8 cellular contexts compared by ENCODE assay signal in the genomic region with DNA sequence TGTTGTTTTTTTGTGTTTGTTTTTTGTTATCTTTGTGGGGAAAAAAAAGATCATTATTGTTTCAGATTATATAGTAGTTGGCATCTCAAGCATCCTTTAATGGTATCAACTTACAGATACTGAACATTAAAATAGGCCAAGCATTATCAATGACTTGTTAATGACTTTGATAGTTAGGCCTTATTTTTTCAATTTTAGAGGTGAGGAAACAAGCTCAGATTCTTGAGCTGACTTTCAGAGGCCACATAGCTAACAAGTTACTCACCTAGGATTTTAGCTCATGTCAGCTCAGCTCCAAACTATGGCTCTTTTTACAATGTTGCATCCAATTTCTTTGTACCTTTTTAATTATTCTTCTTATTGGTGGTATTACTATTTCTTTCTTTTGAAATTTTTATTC. TPM values are rescaled to one million over a fixed set of nuclear protein-coding genes. Genes with fewer than 3 reads are reported as not detected.
DNase-seq lines count a peak whose midpoint lies in the region; ATAC-seq, FAIRE-seq and TF ChIP-seq lines count a peak whose summit lies in the region.

No MANE protein-coding gene starts in this region.

- peaks cover 8% of the 10 kb centered on the region; the same call in 1 of the 2 replicates for H3F3A ChIP-seq in Loucy (ENCODE audit: low read depth)

- H4K20me1 ChIP-seq in Loucy (ENCODE audit: insufficient read depth, low read length, poor library complexity, severe bottlenecking) (no peaks in the 10 kb centered on the region), mammary epithelial cell (ENCODE audit: insufficient read depth, low read length) (no peaks in the 10 kb centered on the region), H9 (ENCODE audit: control insufficient read depth, insufficient read depth, insufficient read length) (no peaks in the 10 kb centered on the region)

- no peak overlapping the region for H2BK15ac ChIP-seq in H9 (ENCODE audit: low read depth, low read length)

- H3K4me3 Mint-ChIP-seq in Calu3 (ENCODE audit: low read depth, unreplicated experiment) (peak overlapping the region; percentile 26), H9 (no peak overlapping the region)
- H3K4me3 Mint-ChIP-seq in naive thymus-derived CD4-positive, alpha-beta T cell = peak overlapping the region; percentile 95 to 100 (median 98)

- H3K9me3 ChIP-seq in Loucy (ENCODE audit: insufficient read depth, low read depth, low read length) (no peaks in the 10 kb centered on the region), mammary epithelial cell (replicated peaks; ENCODE audit: insufficient read depth, low read length) (no peaks in the 10 kb centered on the region), H9 (ENCODE audit: control insufficient read depth, low read depth, low read length) (no peaks in the 10 kb centered on the region)
- no peaks in the 10 kb centered on the region for H3K9me3 ChIP-seq in naive thymus-derived CD4-positive, alpha-beta T cell (ENCODE audit: control insufficient read depth in 2 of 3, low read length in 3 of 3)

- H3K27ac Mint-ChIP-seq in Calu3 (ENCODE audit: unreplicated experiment) (no peak overlapping the region), H9 (peak overlapping the region in 1 of 3 experiments; percentile 83; a peak in 1 of 7 replicates)
- peak overlapping the region; percentile 90 to 99 (median 98) for H3K27ac Mint-ChIP-seq in naive thymus-derived CD4-positive, alpha-beta T cell

- H3K4ac ChIP-seq in H9 (ENCODE audit: low read depth, low read length) = no peak overlapping the region

- peaks cover 5% of the 10 kb centered on the region for H3K23me2 ChIP-seq in H9 (ENCODE audit: insufficient read length, low read depth, low read length, poor library complexity, severe bottlenecking)

- CTCF ChIA-PET in Calu3 (lab: Charles Lee) (interaction anchor here (1.2 kb wide), 1 partner anchor 311 kb away, joined by 3 read pairs; no protein-coding TSS in a partner anchor), mammary epithelial cell (lab: Charles Lee; ENCODE audit: low non-redundant PET) (interaction anchor here (0.8 kb wide), 1 partner anchor 35 kb away, joined by 5 read pairs; no protein-coding TSS in a partner anchor)
- CTCF ChIA-PET in naive thymus-derived CD4-positive, alpha-beta T cell (lab: Charles Lee) = interaction anchor here (0.8 to 5.2 kb wide), 10 partner anchors 11 to 145 kb away, joined by 3 to 48 read pairs (median 4); no protein-coding TSS in a partner anchor

- H2AK5ac ChIP-seq in H9 (ENCODE audit: insufficient read length, low read length) = no peak overlapping the region

- no peak overlapping the region for H3K56ac ChIP-seq in H9 (ENCODE audit: insufficient read length, low read depth, low read length)

- H3K4me1 ChIP-seq in Loucy (ENCODE audit: insufficient read depth, low read length, poor library complexity, severe bottlenecking) (peaks cover 44% of the 10 kb centered on the region), mammary epithelial cell (ENCODE audit: insufficient read depth, low read length) (peaks cover 36% of the 10 kb centered on the region), H9 (ENCODE audit: insufficient read depth, low read length) (no peaks in the 10 kb centered on the region)
- peaks cover 23 to 24% of the 10 kb centered on the region in 2 donors for H3K4me1 ChIP-seq in naive thymus-derived CD4-positive, alpha-beta T cell (ENCODE audit: control insufficient read depth in 2 of 2, insufficient read depth in 2 of 2, low read length in 2 of 2)

- H3K27me3 ChIP-seq in Loucy (ENCODE audit: insufficient read depth, low read length, poor library complexity, severe bottlenecking) (no peaks in the 10 kb centered on the region), mammary epithelial cell (ENCODE audit: insufficient read depth, low read length) (no peaks in the 10 kb centered on the region), H9 (ENCODE audit: insufficient read depth, low read length) (no peaks in the 10 kb centered on the region)
- no peaks in the 10 kb centered on the region for H3K27me3 ChIP-seq in naive thymus-derived CD4-positive, alpha-beta T cell (ENCODE audit: control insufficient read depth in 2 of 2, insufficient read depth in 2 of 2, low read length in 2 of 2)

- no peak overlapping the region for H3K18ac ChIP-seq in H9 (ENCODE audit: insufficient read length, low read depth, low read length)

- TF ChIP-seq CTCF in Calu3 (IDR thresholded peaks at IDR 0.05; ENCODE audit: unreplicated experiment) (no peak), Loucy (conservative IDR thresholded peaks at IDR 0.05; ENCODE audit: low read length) (no peak), mammary epithelial cell (conservative IDR thresholded peaks at IDR 0.05 in 1 of 2, IDR thresholded peaks at IDR 0.05 in 1 of 2; ENCODE audit: extremely low read depth in 1 of 2, insufficient read depth in 1 of 2, low read depth in 1 of 2, low read length in 2 of 2) (no peak), H9 (conservative IDR thresholded peaks at IDR 0.05) (no peak)

- peak overlapping the region; percentile 47; the same call in 1 of the 2 replicates for H2AFZ ChIP-seq in Loucy (ENCODE audit: low read length)
- peak overlapping the region; percentile 67 for H2AFZ ChIP-seq in mammary epithelial cell (ENCODE audit: low read depth, low read length)
- no peak overlapping the region for H2AFZ ChIP-seq in H9 (ENCODE audit: low read length)

- H3K9ac ChIP-seq in Loucy (ENCODE audit: low read depth, low read length, poor library complexity, severe bottlenecking) (peak overlapping the region; percentile 95), mammary epithelial cell (ENCODE audit: insufficient read depth, low read length) (peak overlapping the region; percentile 49), H9 (ENCODE audit: extremely low read depth, insufficient read length, low read length) (no peak overlapping the region)

- no peaks in the 10 kb centered on the region for H3K36me3 ChIP-seq in Loucy (ENCODE audit: insufficient read depth, low read length)
- H3K36me3 ChIP-seq in mammary epithelial cell (ENCODE audit: insufficient read depth, low read length) = no peaks in the 10 kb centered on the region
- no peaks in the 10 kb centered on the region for H3K36me3 ChIP-seq in naive thymus-derived CD4-positive, alpha-beta T cell (ENCODE audit: control insufficient read depth in 2 of 3, insufficient read depth in 3 of 3, low read length in 3 of 3)

- POLR2A ChIA-PET in naive thymus-derived CD4-positive, alpha-beta T cell (lab: Charles Lee) = interaction anchor here (0.6 to 7.7 kb wide), 16 partner anchors 10 to 1638 kb away, joined by 3 to 61 read pairs (median 6); partner anchors contain the start of genes COPS4 and COQ2

- H3K9me3 Mint-ChIP-seq in Calu3 (ENCODE audit: low read depth, unreplicated experiment) = no peaks in the 10 kb centered on the region
- H3K9me3 Mint-ChIP-seq in naive thymus-derived CD4-positive, alpha-beta T cell = peaks cover 0 to 2% (median 0%) of the 10 kb centered on the region in 11 donors
- no peaks in the 10 kb centered on the region; a peak in 1 of 5 replicates for H3K9me3 Mint-ChIP-seq in H9

- DNase-seq in Calu3 = no peak
- DNase-seq in mammary epithelial cell = peak; percentile 54
- no peak for DNase-seq in naive thymus-derived CD4-positive, alpha-beta T cell
- no peak for DNase-seq in NK-92 treated with Interleukin-12 subunit alpha and Interleukin-12 subunit beta, amount 100 ng/mL, for 24 hours (lab: John Stamatoyannopoulos, UW)
- no peak for DNase-seq in GM19239 (ENCODE audit: insufficient read length, low spot score)
- DNase-seq in H9 = no peak

- H2BK5ac ChIP-seq in H9 (ENCODE audit: insufficient read length, low read length) = no peak overlapping the region

- dilution Hi-C loops in mammary epithelial cell (cut with HindIII; ENCODE audit: low sequenced_read_pairs) = loop anchor here (5.0 kb wide), 1 partner anchor 97 kb away; no protein-coding TSS in a partner anchor

- intact Hi-C loops in Calu3 (cut with micrococcal nuclease; ENCODE audit: unreplicated experiment) (loop anchor here (5.0 kb wide), 1 partner anchor 142 kb away; no protein-coding TSS in a partner anchor), mammary epithelial cell (cut with micrococcal nuclease) (loop anchor here (5.0 kb wide), 1 partner anchor 62 kb away; no protein-coding TSS in a partner anchor)
- intact Hi-C loops in naive thymus-derived CD4-positive, alpha-beta T cell (cut with micrococcal nuclease) = loop anchor here (1.0 to 10.0 kb wide), 16 partner anchors 11 to 1643 kb away; partner anchors contain the start of genes HELQ (in 2 of the 2), MRPS18C (in 2 of the 2), COPS4 (in 1 of the 2) and RASGEF1B (in 1 of the 2)

- ATAC-seq in naive thymus-derived CD4-positive, alpha-beta T cell = no peak
- ATAC-seq in HG03280 (IDR thresholded peaks at IDR 0.05; ENCODE audit: unreplicated experiment) = no peak

- H4K8ac ChIP-seq in H9 (replicated peaks; ENCODE audit: insufficient read length, low read depth, low read length) = no peak overlapping the region

- no peak overlapping the region for H2BK120ac ChIP-seq in H9 (ENCODE audit: low read depth, low read length, poor library complexity, severe bottlenecking)

- peaks cover 21% of the 10 kb centered on the region for H3K4me1 Mint-ChIP-seq in Calu3 (ENCODE audit: low read depth, unreplicated experiment)
- peaks cover 37 to 57% (median 44%) of the 10 kb centered on the region in 7 donors for H3K4me1 Mint-ChIP-seq in naive thymus-derived CD4-positive, alpha-beta T cell
- H3K4me1 Mint-ChIP-seq in H9 = peaks cover 34% of the 10 kb centered on the region in 2 experiments

- H3K4me3 ChIP-seq in Loucy (ENCODE audit: low read length, poor library complexity, severe bottlenecking) (peak overlapping the region; percentile 89), mammary epithelial cell (replicated peaks in 1 of 3; ENCODE audit: insufficient read depth in 1 of 3, low read depth in 2 of 3, low read length in 3 of 3) (peak overlapping the region in 2 of 3 experiments; percentile 43 to 51)
- peak overlapping the region; percentile 59 for H3K4me3 ChIP-seq in naive thymus-derived CD4-positive, alpha-beta T cell (ENCODE audit: low read length)

- H3K27me3 Mint-ChIP-seq in Calu3 (ENCODE audit: unreplicated experiment) (no peaks in the 10 kb centered on the region), H9 (ENCODE audit: low read depth) (no peaks in the 10 kb centered on the region; the same call in 1 of the 2 replicates)
- peaks cover 0 to 10% (median 0%) of the 10 kb centered on the region in 5 donors for H3K27me3 Mint-ChIP-seq in naive thymus-derived CD4-positive, alpha-beta T cell

- H3K36me3 Mint-ChIP-seq in Calu3 (ENCODE audit: insufficient read depth, unreplicated experiment) (peaks cover 12% of the 10 kb centered on the region), H9 (ENCODE audit: insufficient read depth in 1 of 3, low read depth in 3 of 3) (no peaks in the 10 kb centered on the region)
- peaks cover 5 to 36% (median 13%) of the 10 kb centered on the region in 5 donors for H3K36me3 Mint-ChIP-seq in naive thymus-derived CD4-positive, alpha-beta T cell

- BruUV-seq in Calu3 (replicated peaks; lab: Mats Ljungman, UMichigan) (no TSS peak), mammary epithelial cell (replicated peaks; lab: Mats Ljungman, UMichigan) (no TSS peak)

- H3K14ac ChIP-seq in H9 (ENCODE audit: insufficient read depth, low read length) = no peak overlapping the region

- H3K79me1 ChIP-seq in H9 (ENCODE audit: insufficient read depth, low read depth, low read length, poor library complexity, severe bottlenecking) = no peaks in the 10 kb centered on the region

- H3K23ac ChIP-seq in H9 (ENCODE audit: insufficient read length, low read depth, low read length) = no peak overlapping the region

- H4K5ac ChIP-seq in H9 (ENCODE audit: insufficient read length, low read depth, low read length) = no peak overlapping the region

- FAIRE-seq in GM19239 (lab: Jason Lieb, UNC) = no peak

- no peaks in the 10 kb centered on the region for H3K9me2 ChIP-seq in Loucy (replicated peaks; ENCODE audit: low read depth, low read length)

- H4K91ac ChIP-seq in H9 (ENCODE audit: insufficient read length, low read depth, low read length) = no peak overlapping the region

- peaks cover 32% of the 10 kb centered on the region for H3K79me2 ChIP-seq in Loucy (ENCODE audit: insufficient read depth, low read length)
- no peaks in the 10 kb centered on the region for H3K79me2 ChIP-seq in mammary epithelial cell (ENCODE audit: insufficient read depth, low read length)
- H3K79me2 ChIP-seq in H9 (ENCODE audit: insufficient read depth, low read length) = no peaks in the 10 kb centered on the region

- no peak overlapping the region for H3T11ph ChIP-seq in H9 (ENCODE audit: low read length)

- in situ Hi-C loops in mammary epithelial cell (cut with MboI; ENCODE audit: low sequenced_read_pairs in 2 of 2) = no loop called here

- H3K4me2 ChIP-seq in Loucy (ENCODE audit: low read depth, low read length, poor library complexity, severe bottlenecking) (peak overlapping the region; percentile 88), mammary epithelial cell (ENCODE audit: insufficient read depth, low read depth, low read length) (peak overlapping the region; percentile 89), H9 (ENCODE audit: insufficient read depth, insufficient read length, low read length) (no peak overlapping the region)

- H3K27ac ChIP-seq in mammary epithelial cell (ENCODE audit: insufficient read depth, low read depth, low read length) = peak overlapping the region; percentile 89
- H3K27ac ChIP-seq in naive thymus-derived CD4-positive, alpha-beta T cell (ENCODE audit: low read depth, low read length) = peak overlapping the region; percentile 88
- H3K27ac ChIP-seq in H9 (ENCODE audit: insufficient read length, low read depth, low read length) = no peak overlapping the region

- H2BK20ac ChIP-seq in H9 (ENCODE audit: low read depth, low read length, poor library complexity, severe bottlenecking) = no peak overlapping the region

- H2BK12ac ChIP-seq in H9 (ENCODE audit: insufficient read length, low read depth, low read length) = no peak overlapping the region

RNA-seq across cellular contexts. Expression of gene PLAC8, which starts 0.5 kb away (rescaled TPM):
- total RNA-seq in Calu3 (2022) = 6.3 and 12.6 TPM in 2 replicates
- 1 to 10 TPM in 1 of 2 donors, under 1 TPM in 1; 0.40 to 2.8 TPM for total RNA-seq in mammary epithelial cell
- polyA plus RNA-seq in mammary epithelial cell = 10.4 TPM
- 51.7 TPM for polyA minus RNA-seq in mammary epithelial cell
- total RNA-seq in naive thymus-derived CD4-positive, alpha-beta T cell = 100 to 1,000 TPM; 204 to 340 (median 247) TPM
- polyA plus RNA-seq in naive thymus-derived CD4-positive, alpha-beta T cell = 100 to 1,000 TPM; 336 to 634 TPM
- total RNA-seq in H9 (2021) = 0.90 and 1.6 TPM in 2 replicates

Comparison
In these comparisons a context has a peak if more than half of its experiments do, and no peak if none do; other contexts are left out.
1. H3K4me3 Mint-ChIP-seq: peak in Calu3 (single experiment) and naive thymus-derived CD4-positive, alpha-beta T cell (10 of 10); none in H9 (0 of 2).
2. RNA of gene PLAC8, which starts 0.5 kb away (total RNA-seq): 204 to 340 TPM in naive thymus-derived CD4-positive, alpha-beta T cell; 6.3 to 12.6 TPM in Calu3, 0.40 to 2.8 TPM in mammary epithelial cell and 0.90 to 1.6 TPM in H9; every median in the first group is over 10 times any median in the second.
3. Peak in every context shown above with its lines, with median percentiles within 50 percentile points of each other: H3K4me3 ChIP-seq.